In genomic region chr9:137034709-137035506, GRCh38 we compare ENCODE assay signal across 8 cellular contexts. TPM values are rescaled to one million over a fixed set of nuclear protein-coding genes. Genes with fewer than 3 reads are reported as not detected.
DNase-seq lines count a peak whose midpoint lies in the region; TF ChIP-seq lines count a peak whose summit lies in the region.

No MANE protein-coding gene starts in this region.

- peaks cover 30% of the 10 kb centered on the region for H3K4me1 ChIP-seq in OCI-LY7 (ENCODE audit: insufficient read depth, low read length, poor library complexity, severe bottlenecking)

- peaks cover 4% of the 10 kb centered on the region for H3K36me3 Mint-ChIP-seq in endothelial cell (ENCODE audit: low read depth, unreplicated experiment)

- H3K79me2 ChIP-seq in OCI-LY7 (ENCODE audit: insufficient read depth, low read depth, low read length): no peaks in the 10 kb centered on the region

- no peak overlapping the region for H3K27ac Mint-ChIP-seq in endothelial cell (ENCODE audit: unreplicated experiment)

- peak; percentile 88 for TF ChIP-seq CTCF in OCI-LY7 (conservative IDR thresholded peaks at IDR 0.05; ENCODE audit: low read length)
- TF ChIP-seq CTCF in endothelial cell (IDR thresholded peaks at IDR 0.05; ENCODE audit: unreplicated experiment): peak; percentile 67

- peaks cover 3% of the 10 kb centered on the region for H3K27me3 Mint-ChIP-seq in endothelial cell (ENCODE audit: unreplicated experiment)

- no peak overlapping the region for H3K4me3 Mint-ChIP-seq in endothelial cell (ENCODE audit: unreplicated experiment)

- H3K9me2 ChIP-seq in OCI-LY7 (ENCODE audit: insufficient read depth, low read length): no peaks in the 10 kb centered on the region

- CTCF ChIA-PET in OCI-LY7 (lab: Charles Lee; ENCODE audit: unreplicated experiment): interaction anchor here (0.6 to 1.5 kb wide), 9 partner anchors 9 to 342 kb away, joined by 3 to 8 read pairs (median 3); partner anchors contain the start of gene FBXW5

- intact Hi-C loops in OCI-LY7 (cut with micrococcal nuclease; ENCODE audit: unreplicated experiment): loop anchor here (1.0 kb wide), 1 partner anchor 248 kb away; no protein-coding TSS in a partner anchor

- H3K36me3 ChIP-seq in OCI-LY7 (ENCODE audit: insufficient read depth, low read length): no peaks in the 10 kb centered on the region

- H3K27ac ChIP-seq in OCI-LY7 (ENCODE audit: low read depth, low read length, poor library complexity, severe bottlenecking): no peak overlapping the region

- no TSS peak for BruUV-seq in OCI-LY7 (replicated peaks; lab: Mats Ljungman, UMichigan)

- H3K9me3 Mint-ChIP-seq in endothelial cell (ENCODE audit: unreplicated experiment): no peaks in the 10 kb centered on the region

- POLR2A ChIA-PET in OCI-LY7 (lab: Charles Lee): interaction anchor here (0.6 to 0.9 kb wide), 2 partner anchors 59 to 87 kb away, joined by 3 read pairs; no protein-coding TSS in a partner anchor

- no peaks in the 10 kb centered on the region for H3K4me1 Mint-ChIP-seq in endothelial cell (ENCODE audit: unreplicated experiment)

- H3K9me3 ChIP-seq in OCI-LY7 (ENCODE audit: low read length): no peaks in the 10 kb centered on the region

- H3K4me2 ChIP-seq in OCI-LY7 (ENCODE audit: low read length): peak overlapping the region; percentile 36

- H2AFZ ChIP-seq in OCI-LY7 (ENCODE audit: low read length): no peak overlapping the region

- no peak overlapping the region for H3K4me3 ChIP-seq in OCI-LY7 (ENCODE audit: low read depth, low read length, poor library complexity, severe bottlenecking)

- H4K20me1 ChIP-seq in OCI-LY7 (ENCODE audit: insufficient read depth, low read length): no peaks in the 10 kb centered on the region

- DNase-seq in NCI-H1436 (lab: John Stamatoyannopoulos, UW): peak; percentile 84
- no peak for DNase-seq in NCI-H1436 treated with DMSO at 0.1 percent for 48 hours (lab: John Stamatoyannopoulos, UW)
- peak; percentile 98 for DNase-seq in HuH-7 (ENCODE audit: low spot score)
- peak; percentile 90 for DNase-seq in OCI-LY7 (ENCODE audit: low spot score)
- peak; percentile 89 for DNase-seq in activated CD8-positive, alpha-beta memory T cell treated with anti-CD3 and anti-CD28 coated beads, Interleukin-2, amount 50 U/mL, for 4 hours
- DNase-seq in endothelial cell (ENCODE audit: low spot score): peak; percentile 90
- DNase-seq in mucosa of gallbladder (ENCODE audit: low spot score): peak; percentile 84
- DNase-seq in stimulated activated CD8-positive, alpha-beta memory T cell treated with anti-CD3 and anti-CD28 coated beads, Interleukin-2, amount 100 ng/mL, for 48 hours (ENCODE audit: low read depth in 2 of 2): peak; percentile 73 to 83

RNA-seq across cellular contexts. Expression of gene FUT7, which starts 3.0 kb away (rescaled TPM):
- not detected in 2 replicates for total RNA-seq in OCI-LY7 (2014; rRNA removed; shearing (Covaris generic))
- total RNA-seq in OCI-LY7 (2022): 0.21 TPM in 1 of 2 replicates, not detected in the other
- total RNA-seq in endothelial cell (ENCODE audit: unreplicated experiment): not detected
- total RNA-seq in mucosa of gallbladder: 0.26 TPM

RNA-seq across cellular contexts. Expression of gene ABCA2, which starts 6.9 kb away (rescaled TPM):
- 2.4 and 4.1 TPM in 2 replicates for total RNA-seq in OCI-LY7 (2014; rRNA removed; shearing (Covaris generic))
- 8.3 and 10.6 TPM in 2 replicates for total RNA-seq in OCI-LY7 (2022)
- 2.1 TPM for total RNA-seq in endothelial cell (ENCODE audit: unreplicated experiment)
- 298 TPM for total RNA-seq in mucosa of gallbladder

RNA-seq across cellular contexts. Expression of gene NPDC1, which starts 11.1 kb away (rescaled TPM):
- total RNA-seq in OCI-LY7 (2014; rRNA removed; shearing (Covaris generic)): 0.21 and 0.32 TPM in 2 replicates
- total RNA-seq in OCI-LY7 (2022) (0.38 and 0.39 TPM in 2 replicates), endothelial cell (ENCODE audit: unreplicated experiment) (116 TPM), mucosa of gallbladder (376 TPM)

RNA-seq across cellular contexts. Expression of gene ENTPD2, which starts 19.0 kb away (rescaled TPM):
- total RNA-seq in OCI-LY7 (2014; rRNA removed; shearing (Covaris generic)): 0.16 TPM in 1 of 2 replicates, not detected in the other
- total RNA-seq in OCI-LY7 (2022) (not detected in 2 replicates), endothelial cell (ENCODE audit: unreplicated experiment) (55.6 TPM), mucosa of gallbladder (41.1 TPM)

RNA-seq across cellular contexts. Expression of gene SAPCD2, which starts 35.4 kb away (rescaled TPM):
- total RNA-seq in OCI-LY7 (2014; rRNA removed; shearing (Covaris generic)): 65.9 and 74.0 TPM in 2 replicates
- total RNA-seq in OCI-LY7 (2022) (51.4 and 57.2 TPM in 2 replicates), endothelial cell (ENCODE audit: unreplicated experiment) (1.0 TPM), mucosa of gallbladder (2.4 TPM)

Comparison
In these comparisons a context has a peak if more than half of its experiments do, and no peak if none do; other contexts are left out.
1. RNA of gene ABCA2, which starts 6.9 kb away (total RNA-seq): 298 TPM in mucosa of gallbladder (single experiment); 2.4 to 10.6 TPM in OCI-LY7 and 2.1 TPM in endothelial cell (single experiment); every median in the first group is over 10 times any median in the second.
2. RNA of gene NPDC1, which starts 11.1 kb away (total RNA-seq): 376 TPM in mucosa of gallbladder (single experiment) and 116 TPM in endothelial cell (single experiment); 0.21 to 0.39 TPM in OCI-LY7; every median in the first group is over 10 times any median in the second.